8 cellular contexts compared by ENCODE assay signal in genomic region chr10:101031128-101031795, GRCh38. TPM values are rescaled to one million over a fixed set of nuclear protein-coding genes. Genes with fewer than 3 reads are reported as not detected.
DNase-seq lines count a peak whose midpoint lies in the region; ATAC-seq and TF ChIP-seq lines count a peak whose summit lies in the region.

TSS of gene PDZD7 (minus strand) at chr10:101031129. CDS start at chr10:101030219, 910 bp downstream.
TSS of gene SFXN3 (plus strand) at chr10:101031234. CDS start at chr10:101034695, 3,461 bp downstream.

- no peak for TF ChIP-seq CTCF in AG09309 (IDR thresholded peaks at IDR 0.05; ENCODE audit: control insufficient read depth, insufficient read depth, low read depth, low read length, missing control alignments)
- no peak for TF ChIP-seq CTCF in choroid plexus epithelial cell (conservative IDR thresholded peaks at IDR 0.05; ENCODE audit: low read depth, low read length)

- peak; percentile 96 for ATAC-seq in GM19035 (IDR thresholded peaks at IDR 0.05; ENCODE audit: unreplicated experiment)
- ATAC-seq in HG03342 (IDR thresholded peaks at IDR 0.05; ENCODE audit: unreplicated experiment) = peak; percentile 93
- ATAC-seq in left colon = peak; percentile 87

- peak within 1 kb of the TSS; percentile 79 for H3K4me3 ChIP-seq in AG09309 (ENCODE audit: control insufficient read depth, low read depth, low read length)
- peak within 1 kb of the TSS; percentile 80 for H3K4me3 ChIP-seq in choroid plexus epithelial cell (ENCODE audit: low read depth, low read length)

- no peak for DNase-seq in AG09309 (ENCODE audit: low read depth)
- DNase-seq in NCI-H460 (ENCODE audit: extremely low read depth, low read depth) = peak; percentile 89
- DNase-seq in activated CD4-positive, alpha-beta T cell treated with anti-CD3 and anti-CD28 coated beads for 48 hours = peak; percentile 98
- DNase-seq in choroid plexus epithelial cell (ENCODE audit: low read depth) = peak; percentile 95
- DNase-seq in left colon = peak; percentile 96 to 98
- DNase-seq in stimulated activated CD4-positive, alpha-beta T cell treated with anti-CD3 and anti-CD28 coated beads, Interleukin-1b, Interleukin-23, amount 100 ng/mL, for 4 hours (ENCODE audit: low read depth in 2 of 2) = peak; percentile 96 to 99

- intact Hi-C loops in left colon (cut with DNase I, micrococcal nuclease) = no loop called here

RNA-seq across cellular contexts. Expression of gene PDZD7, which starts in this region (rescaled TPM):
- 0.52 and 0.55 TPM in 2 replicates for total RNA-seq in NCI-H460 (2014; rRNA removed; shearing (Covaris generic))
- polyA plus RNA-seq in NCI-H460 (2014; cell fraction: nucleus; rRNA removed) = 1.3 and 3.2 TPM in 2 replicates
- under 1 TPM; 0.21 to 0.78 TPM for total RNA-seq in left colon

RNA-seq across cellular contexts. Expression of gene SFXN3, which starts in this region (rescaled TPM):
- 50.5 and 52.6 TPM in 2 replicates for total RNA-seq in NCI-H460 (2014; rRNA removed; shearing (Covaris generic))
- polyA plus RNA-seq in NCI-H460 (2014; cell fraction: nucleus; rRNA removed) = 206 TPM in 2 replicates
- 10 to 100 TPM; 14.7 to 22.0 TPM for total RNA-seq in left colon
